ENCODE assay signal across 27 cellular contexts in genomic region chr5:135705941-135706340, GRCh38.
DNase-seq lines count a peak whose midpoint lies in the region; ATAC-seq, FAIRE-seq and TF ChIP-seq lines count a peak whose summit lies in the region.
"Had no signal": no experiment of that assay in that cellular context is flagged by ENCODE, and none has a peak within 500 bp of the region (broad histone marks: within the 10 kb centered on the region; RNA-seq: fewer than 3 reads in every experiment).

No MANE protein-coding gene starts in this region.

- H3K9me3 ChIP-seq in small intestine (ENCODE audit: control insufficient read depth, low read depth): no peaks in the 10 kb centered on the region
- H3K9me3 ChIP-seq in gastroesophageal sphincter: no peaks in the 10 kb centered on the region
- H3K9me3 ChIP-seq: testis had no signal

- H3K4me3 ChIP-seq in small intestine (ENCODE audit: low read depth in 1 of 2, low read length in 2 of 2): no peak overlapping the region
- H3K4me3 ChIP-seq in gastroesophageal sphincter: no peak overlapping the region
- H3K4me3 ChIP-seq: testis had no signal

- H3K27me3 ChIP-seq in foreskin keratinocyte (no peaks in the 10 kb centered on the region), small intestine (ENCODE audit: control insufficient read depth in 2 of 2, insufficient read depth in 2 of 2, low read length in 2 of 2) (no peaks in the 10 kb centered on the region), gastroesophageal sphincter (peaks cover 5% of the 10 kb centered on the region)
- H3K27me3 ChIP-seq: testis had no signal

- DNase-seq in DMS53 (lab: John Stamatoyannopoulos, UW) (peak; percentile 76), NCI-H69 (lab: John Stamatoyannopoulos, UW) (peak; percentile 52), foreskin keratinocyte (no peak), small intestine (peak; percentile 76), GM10266 (ENCODE audit: extremely low spot score) (no peak), NCI-H774 (lab: John Stamatoyannopoulos, UW) (no peak)
- DNase-seq in activated CD4-positive, alpha-beta T cell treated with anti-CD3 and anti-CD28 coated beads, Interleukin-2, amount 50 U/mL, for 1 hour: no peak
- DNase-seq: activated CD4-positive, CD25-positive, alpha-beta regulatory T cell; activated naive CD8-positive, alpha-beta T cell treated with anti-CD3 and anti-CD28 coated beads, Interleukin-2, amount 50 U/mL, for 24 hours; activated T-cell treated with anti-CD3 and anti-CD28 coated beads, Interleukin-2, amount 50 U/mL, for 4 hours; caudate nucleus; CD4-positive, alpha-beta memory T cell; effector memory CD8-positive, alpha-beta T cell; H7; KG1; NCI-H2107; OCI-M1; stimulated activated naive B cell treated with anti-CD40 and anti-IgM and Interleukin-4, amounts not matched to agents 10 μg/mL and 1 μg/mL and 100 μg/mL, for 72 hours; testis had no signal

- peak overlapping the region; percentile 43 for H3K27ac ChIP-seq in foreskin keratinocyte
- H3K27ac ChIP-seq in small intestine (ENCODE audit: low read depth in 1 of 2, low read length in 1 of 2): peak overlapping the region; percentile 9 to 31
- no peak overlapping the region for H3K27ac ChIP-seq in gastroesophageal sphincter
- H3K27ac ChIP-seq: HL-60, testis had no signal

- no peak for FAIRE-seq in small intestine (lab: Jason Lieb, UNC)
- FAIRE-seq: astrocyte, frontal cortex, GM12891, TTC549 had no signal

- no peak for TF ChIP-seq EP300 in gastroesophageal sphincter (IDR thresholded peaks at IDR 0.05)

- no peak for TF ChIP-seq POLR2A in gastroesophageal sphincter (IDR thresholded peaks at IDR 0.05)

- WGBS in small intestine, 3 donors: 9 to 56% (median 29%) methylated on average over 5 of the region's 5 CpGs
- 100% methylated on average over 1 to 2 of the region's 5 CpGs for WGBS in gastroesophageal sphincter (ENCODE audit: low coverage in 1 of 2), 2 donors

- no peaks in the 10 kb centered on the region for H3K36me3 ChIP-seq in small intestine (ENCODE audit: control insufficient read depth in 2 of 2, insufficient read depth in 2 of 2, low read length in 2 of 2)
- no peaks in the 10 kb centered on the region for H3K36me3 ChIP-seq in gastroesophageal sphincter

- ATAC-seq in foreskin keratinocyte: no peak
- no peak for ATAC-seq in gastroesophageal sphincter
- ATAC-seq: activated naive CD8-positive, alpha-beta T cell treated with anti-CD3 and anti-CD28 coated beads, Interleukin-2, amount 50 U/mL, for 24 hours; activated T-cell treated with anti-CD3 and anti-CD28 coated beads, Interleukin-2, amount 50 U/mL, for 4 hours; effector memory CD8-positive, alpha-beta T cell; Right ventricle myocardium inferior; SK-N-SH treated with all-trans-retinoic acid at 6 μM for 48 hours; stimulated activated naive B cell treated with anti-CD40 and anti-IgM and Interleukin-4, amounts not matched to agents 10 μg/mL and 1 μg/mL and 100 μg/mL, for 72 hours had no signal

- TF ChIP-seq CTCF in foreskin keratinocyte (conservative IDR thresholded peaks at IDR 0.05) (no peak), GM10266 (IDR thresholded peaks at IDR 0.05; ENCODE audit: control insufficient read depth, insufficient read depth, low read depth, missing control alignments) (no peak), gastroesophageal sphincter (IDR thresholded peaks at IDR 0.05) (no peak)

- H3K4me1 ChIP-seq in foreskin keratinocyte (peaks cover 30% of the 10 kb centered on the region), small intestine (ENCODE audit: control insufficient read depth in 2 of 2, insufficient read depth in 1 of 2, low read depth in 1 of 2, low read length in 1 of 2) (peaks cover 2 to 3% of the 10 kb centered on the region in 2 donors), gastroesophageal sphincter (no peaks in the 10 kb centered on the region)
- H3K4me1 ChIP-seq: testis had no signal

Comparison
In these comparisons a context has a peak if more than half of its experiments do, and no peak if none do; other contexts are left out.
1. DNase-seq: peak in DMS53 (single experiment), NCI-H69 (single experiment) and small intestine (single experiment); none in foreskin keratinocyte (0 of 2), GM10266 (single experiment), activated CD4-positive, alpha-beta T cell treated with anti-CD3 and anti-CD28 coated beads, Interleukin-2, amount 50 U/mL, for 1 hour (single experiment) and NCI-H774 (single experiment).
2. H3K27ac ChIP-seq: peak in foreskin keratinocyte (single experiment) and small intestine (2 of 2); none in gastroesophageal sphincter (0 of 4).